Comparison of ENCODE assay signal across 15 cellular contexts in the genomic region with DNA sequence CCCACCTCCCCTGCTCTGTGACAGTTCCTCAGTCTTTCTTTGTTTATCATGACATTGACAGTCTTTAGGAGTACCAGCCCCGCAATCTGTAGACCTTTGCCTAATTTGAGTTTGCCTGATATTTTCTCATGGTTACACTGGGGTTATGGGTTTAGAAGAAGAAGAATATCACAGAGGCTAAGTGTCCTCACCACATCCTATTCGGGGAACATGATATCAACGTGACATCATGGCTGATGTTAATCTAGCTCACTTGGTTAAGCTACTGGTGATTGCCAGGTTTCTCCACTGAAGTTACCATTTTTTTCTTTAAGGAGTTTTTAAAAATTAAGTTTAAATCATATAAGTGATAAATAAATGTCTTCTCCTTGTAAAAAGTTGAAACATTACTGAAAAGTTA.
"Had no signal": no experiment of that assay in that cellular context is flagged by ENCODE, and none has a peak within 500 bp of the region (broad histone marks: within the 10 kb centered on the region; RNA-seq: fewer than 3 reads in every experiment).

No MANE protein-coding gene starts in this region.

- H3K27ac ChIP-seq: heart left ventricle, lower lobe of right lung, neutrophil, sigmoid colon, stomach had no signal

- DNase-seq: effector memory CD4-positive, alpha-beta T cell; heart left ventricle; left ventricle myocardium inferior; lower lobe of right lung; midbrain; sigmoid colon; small intestine; stimulated activated CD4-positive, alpha-beta T cell treated with anti-CD3 and anti-CD28 coated beads, Interleukin-12 subunit alpha, Interleukin-12 subunit beta, amount 100 ng/mL, for 4 hours; stimulated activated naive CD4-positive, alpha-beta T cell; stomach; substantia nigra; trophoblast cell had no signal

- H3K9me3 ChIP-seq: heart left ventricle, left ventricle myocardium inferior, lower lobe of right lung, neutrophil, sigmoid colon, stomach had no signal

- ATAC-seq: esophagus mucosa, heart left ventricle, lower lobe of right lung had no signal

- H3K27me3 ChIP-seq: heart left ventricle, neutrophil, sigmoid colon, stomach had no signal

- H3K4me3 Mint-ChIP-seq: memory B cell had no signal

- H3K27ac Mint-ChIP-seq: memory B cell had no signal

- H3K4me1 ChIP-seq: lower lobe of right lung, sigmoid colon, stomach had no signal

- H3K4me3 ChIP-seq: heart left ventricle, left ventricle myocardium inferior, lower lobe of right lung, sigmoid colon, stomach had no signal

- H3K36me3 Mint-ChIP-seq: memory B cell had no signal

- H3K4me1 Mint-ChIP-seq: memory B cell had no signal

- H3K9me3 Mint-ChIP-seq: memory B cell had no signal

- H3K36me3 ChIP-seq: heart left ventricle, left ventricle myocardium inferior, lower lobe of right lung, neutrophil, sigmoid colon, stomach had no signal
